In the genomic region with DNA sequence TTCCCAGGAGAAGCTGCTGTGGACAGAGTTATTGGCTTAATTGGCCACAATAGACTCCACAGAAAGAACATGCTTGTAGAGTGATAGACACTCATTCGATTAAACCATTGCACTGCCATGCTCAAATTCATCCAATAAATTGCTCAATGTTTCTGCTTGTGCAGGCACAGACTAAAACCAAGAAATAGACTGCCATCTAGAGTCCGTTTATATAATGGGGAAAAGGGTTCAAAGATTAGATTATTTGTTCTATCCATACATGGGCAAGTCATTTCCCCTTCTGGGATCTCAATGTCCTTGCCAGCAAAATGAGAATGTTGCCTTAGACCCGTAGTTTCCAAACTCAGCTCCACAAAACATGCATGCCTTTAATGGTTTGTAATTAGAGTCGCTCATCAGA, we compare ENCODE assay signal across 8 cellular contexts. TPM values are rescaled to one million over a fixed set of nuclear protein-coding genes. Genes with fewer than 3 reads are reported as not detected.
DNase-seq lines count a peak whose midpoint lies in the region; ATAC-seq and TF ChIP-seq lines count a peak whose summit lies in the region.

No MANE protein-coding gene starts in this region.

- DNase-seq in DND-41 = no peak
- peak; percentile 56 to 79 for DNase-seq in Kasumi-1 (lab: John Stamatoyannopoulos, UW)
- DNase-seq in SK-N-DZ (ENCODE audit: low spot score) = peak; percentile 26
- DNase-seq in heart left ventricle = no peak
- no peak for DNase-seq in upper lobe of right lung
- DNase-seq in activated T-helper 2 cell treated with anti-CD3 and anti-CD28 coated beads, Interferon-gamma antibody, Interleukin-2, Interleukin-4, amounts not matched to agents 10 μg/mL and 5 μg/mL and 100 μg/mL, durations not matched to agents 14 hours and 24 hours and 36 hours (ENCODE audit: low spot score) = no peak
- no peak for DNase-seq in activated CD4-positive, alpha-beta T cell treated with anti-CD3 and anti-CD28 coated beads, Interleukin-2, amount 50 U/mL, for 4 hours

- H3K9me3 ChIP-seq in DND-41 (ENCODE audit: insufficient read depth, low read length, severe bottlenecking) = no peaks in the 10 kb centered on the region
- H3K9me3 ChIP-seq in heart left ventricle = no peaks in the 10 kb centered on the region
- no peaks in the 10 kb centered on the region for H3K9me3 ChIP-seq in upper lobe of right lung

- WGBS in heart left ventricle, 4 donors = 23 to 29% (median 26%) methylated on average over 4 of the region's 4 CpGs

- no peak overlapping the region for H3K4me3 ChIP-seq in DND-41 (ENCODE audit: low read depth in 1 of 2, low read length in 2 of 2)
- no peak overlapping the region for H3K4me3 ChIP-seq in heart left ventricle
- H3K4me3 ChIP-seq in upper lobe of right lung = no peak overlapping the region

- H3K27ac ChIP-seq in DND-41 (ENCODE audit: low read length) = no peak overlapping the region
- H3K27ac ChIP-seq in heart left ventricle = peak overlapping the region in 4 of 12 donors; percentile 29 to 61 (median 34)
- H3K27ac ChIP-seq in upper lobe of right lung = no peak overlapping the region

- intact Hi-C loops in heart left ventricle (cut with DNase I) = loop anchor here in 6 of 10 donors (2.0 to 5.0 kb wide), 3 partner anchors 33 to 37 kb away; no protein-coding TSS in a partner anchor
- intact Hi-C loops in upper lobe of right lung (cut with DNase I) = no loop called here
- intact Hi-C loops in activated T-helper 2 cell treated with anti-CD3 and anti-CD28 coated beads, Interferon-gamma antibody, Interleukin-2, Interleukin-4, amounts not matched to agents 10 μg/mL and 5 μg/mL and 100 μg/mL, durations not matched to agents 14 hours and 24 hours and 36 hours (cut with micrococcal nuclease) = loop anchor here (1.0 kb wide), 1 partner anchor 34 kb away; no protein-coding TSS in a partner anchor

- no peaks in the 10 kb centered on the region for H3K79me2 ChIP-seq in DND-41 (ENCODE audit: insufficient read depth, low read length)

- no peak overlapping the region for H3K4me3 Mint-ChIP-seq in activated T-helper 2 cell treated with anti-CD3 and anti-CD28 coated beads, Interferon-gamma antibody, Interleukin-2, Interleukin-4, amounts not matched to agents 10 μg/mL and 5 μg/mL and 100 μg/mL, durations not matched to agents 14 hours and 24 hours and 36 hours (ENCODE audit: low read depth)

- no peak for TF ChIP-seq POLR2A in heart left ventricle (IDR thresholded peaks at IDR 0.05)

- ATAC-seq in DND-41 (ENCODE audit: insufficient read depth, low read depth) = peak; percentile 62
- ATAC-seq in heart left ventricle = peak in 2 of 4 donors; percentile 20 to 28
- peak; percentile 46 for ATAC-seq in upper lobe of right lung
- no peak for ATAC-seq in HG02642 (IDR thresholded peaks at IDR 0.05; ENCODE audit: poor library complexity, unreplicated experiment)

- no peaks in the 10 kb centered on the region for H3K27me3 ChIP-seq in DND-41 (ENCODE audit: insufficient read depth, low read length, poor library complexity)
- peaks cover 0 to 8% (median 0%) of the 10 kb centered on the region in 9 donors for H3K27me3 ChIP-seq in heart left ventricle
- no peaks in the 10 kb centered on the region for H3K27me3 ChIP-seq in upper lobe of right lung

- H3K4me2 ChIP-seq in DND-41 (ENCODE audit: insufficient read depth, low read length) = no peak overlapping the region

- no peaks in the 10 kb centered on the region for H3K36me3 Mint-ChIP-seq in activated T-helper 2 cell treated with anti-CD3 and anti-CD28 coated beads, Interferon-gamma antibody, Interleukin-2, Interleukin-4, amounts not matched to agents 10 μg/mL and 5 μg/mL and 100 μg/mL, durations not matched to agents 14 hours and 24 hours and 36 hours (ENCODE audit: low read depth)

- H3K36me3 ChIP-seq in DND-41 (ENCODE audit: insufficient read depth, low read length) = no peaks in the 10 kb centered on the region
- H3K36me3 ChIP-seq in heart left ventricle = no peaks in the 10 kb centered on the region
- no peaks in the 10 kb centered on the region for H3K36me3 ChIP-seq in upper lobe of right lung

- no peak overlapping the region for H3K27ac Mint-ChIP-seq in activated T-helper 2 cell treated with anti-CD3 and anti-CD28 coated beads, Interferon-gamma antibody, Interleukin-2, Interleukin-4, amounts not matched to agents 10 μg/mL and 5 μg/mL and 100 μg/mL, durations not matched to agents 14 hours and 24 hours and 36 hours

- no peaks in the 10 kb centered on the region for H3K27me3 Mint-ChIP-seq in activated T-helper 2 cell treated with anti-CD3 and anti-CD28 coated beads, Interferon-gamma antibody, Interleukin-2, Interleukin-4, amounts not matched to agents 10 μg/mL and 5 μg/mL and 100 μg/mL, durations not matched to agents 14 hours and 24 hours and 36 hours (ENCODE audit: low read depth)

- H3K9ac ChIP-seq in DND-41 (ENCODE audit: low read depth, low read length) = no peak overlapping the region

- no peaks in the 10 kb centered on the region for H4K20me1 ChIP-seq in DND-41 (ENCODE audit: insufficient read depth, low read length)

- peak; percentile 55 for TF ChIP-seq CTCF in DND-41 (IDR thresholded peaks at IDR 0.05; ENCODE audit: borderline replicate concordance, extremely low read depth, low read length, poor library complexity, severe bottlenecking)
- peak; percentile 27 to 57 (median 46) for TF ChIP-seq CTCF in heart left ventricle (IDR thresholded peaks at IDR 0.05)
- TF ChIP-seq CTCF in upper lobe of right lung (IDR thresholded peaks at IDR 0.05) = peak; percentile 48

- no peaks in the 10 kb centered on the region for H3K4me1 ChIP-seq in DND-41 (ENCODE audit: insufficient read depth, low read length)
- H3K4me1 ChIP-seq in heart left ventricle = peaks cover 0 to 14% (median 0%) of the 10 kb centered on the region in 12 donors
- no peaks in the 10 kb centered on the region for H3K4me1 ChIP-seq in upper lobe of right lung

- peaks cover 10% of the 10 kb centered on the region for H3K4me1 Mint-ChIP-seq in activated T-helper 2 cell treated with anti-CD3 and anti-CD28 coated beads, Interferon-gamma antibody, Interleukin-2, Interleukin-4, amounts not matched to agents 10 μg/mL and 5 μg/mL and 100 μg/mL, durations not matched to agents 14 hours and 24 hours and 36 hours (ENCODE audit: low read depth)

- no peaks in the 10 kb centered on the region for H3K9me3 Mint-ChIP-seq in activated T-helper 2 cell treated with anti-CD3 and anti-CD28 coated beads, Interferon-gamma antibody, Interleukin-2, Interleukin-4, amounts not matched to agents 10 μg/mL and 5 μg/mL and 100 μg/mL, durations not matched to agents 14 hours and 24 hours and 36 hours

- H2AFZ ChIP-seq in DND-41 (ENCODE audit: low read depth, low read length) = no peak overlapping the region

RNA-seq across cellular contexts. Expression of gene SMIM10, which starts 8.7 kb away (rescaled TPM):
- polyA plus RNA-seq in SK-N-DZ (2014; cell fraction: cytosol; rRNA removed) = 0.12 TPM in 1 of 2 replicates, not detected in the other
- polyA plus RNA-seq in SK-N-DZ (2014; cell fraction: nucleus; rRNA removed) = not detected in 2 replicates
- total RNA-seq in heart left ventricle (1 to 10 TPM; 3.5 to 7.4 (median 6.7) TPM), upper lobe of right lung (5.2 TPM)
- 10 to 100 TPM in 1 of 2 donors, 1 to 10 TPM in 1; 5.5 to 13.1 TPM for polyA plus RNA-seq in heart left ventricle
- 1.8 and 1.9 TPM in 2 replicates for total RNA-seq in activated T-helper 2 cell treated with anti-CD3 and anti-CD28 coated beads, Interferon-gamma antibody, Interleukin-2, Interleukin-4, amounts not matched to agents 10 μg/mL and 5 μg/mL and 100 μg/mL, durations not matched to agents 14 hours and 24 hours and 36 hours

RNA-seq across cellular contexts. Expression of gene RTL8B, which starts 22.9 kb away (rescaled TPM):
- 13.4 and 14.8 TPM in 2 replicates for polyA plus RNA-seq in SK-N-DZ (2014; cell fraction: cytosol; rRNA removed)
- 5.6 and 8.7 TPM in 2 replicates for polyA plus RNA-seq in SK-N-DZ (2014; cell fraction: nucleus; rRNA removed)
- total RNA-seq in heart left ventricle (10 to 100 TPM; 13.2 to 21.6 (median 15.4) TPM), upper lobe of right lung (15.6 TPM)
- 10 to 100 TPM; 14.2 to 24.9 TPM for polyA plus RNA-seq in heart left ventricle
- total RNA-seq in activated T-helper 2 cell treated with anti-CD3 and anti-CD28 coated beads, Interferon-gamma antibody, Interleukin-2, Interleukin-4, amounts not matched to agents 10 μg/mL and 5 μg/mL and 100 μg/mL, durations not matched to agents 14 hours and 24 hours and 36 hours = 0.82 and 0.92 TPM in 2 replicates

RNA-seq across cellular contexts. Expression of gene RTL8C, which starts 32.7 kb away (rescaled TPM):
- polyA plus RNA-seq in SK-N-DZ (2014; cell fraction: cytosol; rRNA removed) = 50.8 and 52.8 TPM in 2 replicates
- 21.7 and 23.9 TPM in 2 replicates for polyA plus RNA-seq in SK-N-DZ (2014; cell fraction: nucleus; rRNA removed)
- total RNA-seq in heart left ventricle (100 to 1,000 TPM; 240 to 386 (median 302) TPM), upper lobe of right lung (80.9 TPM)
- 100 to 1,000 TPM; 316 to 447 TPM for polyA plus RNA-seq in heart left ventricle
- total RNA-seq in activated T-helper 2 cell treated with anti-CD3 and anti-CD28 coated beads, Interferon-gamma antibody, Interleukin-2, Interleukin-4, amounts not matched to agents 10 μg/mL and 5 μg/mL and 100 μg/mL, durations not matched to agents 14 hours and 24 hours and 36 hours = 36.5 and 38.8 TPM in 2 replicates

RNA-seq across cellular contexts. Expression of gene RTL8A, which starts 52.5 kb away (rescaled TPM):
- polyA plus RNA-seq in SK-N-DZ (2014; cell fraction: cytosol; rRNA removed) = 22.8 and 26.5 TPM in 2 replicates
- polyA plus RNA-seq in SK-N-DZ (2014; cell fraction: nucleus; rRNA removed) = 12.4 and 20.4 TPM in 2 replicates
- total RNA-seq in heart left ventricle (10 to 100 TPM; 28.2 to 37.2 (median 34.2) TPM), upper lobe of right lung (34.7 TPM)
- polyA plus RNA-seq in heart left ventricle = 10 to 100 TPM; 76.3 to 85.9 TPM
- 14.0 and 14.9 TPM in 2 replicates for total RNA-seq in activated T-helper 2 cell treated with anti-CD3 and anti-CD28 coated beads, Interferon-gamma antibody, Interleukin-2, Interleukin-4, amounts not matched to agents 10 μg/mL and 5 μg/mL and 100 μg/mL, durations not matched to agents 14 hours and 24 hours and 36 hours

Comparison
In these comparisons a context has a peak if more than half of its experiments do, and no peak if none do; other contexts are left out.
1. DNase-seq: peak in Kasumi-1 (2 of 2) and SK-N-DZ (single experiment); none in DND-41 (single experiment), heart left ventricle (0 of 5), upper lobe of right lung (single experiment), activated T-helper 2 cell treated with anti-CD3 and anti-CD28 coated beads, Interferon-gamma antibody, Interleukin-2, Interleukin-4, amounts not matched to agents 10 μg/mL and 5 μg/mL and 100 μg/mL, durations not matched to agents 14 hours and 24 hours and 36 hours (single experiment) and activated CD4-positive, alpha-beta T cell treated with anti-CD3 and anti-CD28 coated beads, Interleukin-2, amount 50 U/mL, for 4 hours (0 of 2).
2. Peak in every context shown above with its lines, with median percentiles within 50 percentile points of each other: CTCF ChIP-seq.